ENCODE assay signal across 8 cellular contexts in the genomic region with DNA sequence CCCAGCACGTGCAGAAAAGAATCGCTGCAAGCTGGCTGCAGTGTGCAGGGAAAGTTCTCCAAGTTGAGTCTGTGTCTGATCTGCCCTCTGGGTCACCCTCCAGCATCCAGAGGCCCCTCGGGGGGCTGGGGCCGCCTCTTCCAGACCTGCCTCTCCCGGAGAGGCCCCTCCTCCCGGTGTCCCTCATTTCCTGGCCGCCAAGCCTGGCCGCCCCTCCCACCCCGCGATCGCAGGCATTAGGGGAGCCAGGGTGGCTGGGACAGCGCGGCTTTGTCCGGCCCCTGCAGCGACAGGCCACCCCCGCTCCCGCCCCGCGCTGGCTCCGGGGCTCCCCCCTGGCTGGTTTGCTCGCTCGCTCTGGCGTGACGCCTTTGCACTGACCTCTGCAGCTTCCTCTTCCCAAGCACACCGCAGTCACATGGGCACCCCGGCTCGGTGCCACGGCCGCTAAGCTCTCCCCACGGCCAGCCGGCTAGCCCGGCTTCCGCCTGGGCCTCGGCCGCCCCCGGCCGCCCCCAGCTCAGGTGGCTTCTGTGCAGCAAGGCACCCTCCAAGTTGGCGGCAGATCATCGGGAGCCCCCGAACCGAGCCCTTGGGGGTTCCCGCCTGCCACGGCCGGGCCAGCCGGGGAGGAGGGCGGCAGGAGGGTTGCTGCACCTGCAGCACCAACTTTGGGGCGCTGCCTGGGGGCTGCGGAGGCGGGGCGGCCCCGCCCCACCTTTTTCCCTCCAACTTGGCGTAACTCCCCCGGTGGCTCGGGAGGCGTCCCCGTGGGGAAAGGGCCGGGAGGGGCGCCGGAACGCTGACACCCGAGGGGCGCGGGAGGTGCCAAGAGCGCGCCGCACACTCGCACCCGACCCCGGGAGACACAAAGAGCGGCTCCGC. TPM values are rescaled to one million over a fixed set of nuclear protein-coding genes. Genes with fewer than 3 reads are reported as not detected.
DNase-seq lines count a peak whose midpoint lies in the region; ATAC-seq and TF ChIP-seq lines count a peak whose summit lies in the region.

No MANE protein-coding gene starts in this region.

- DNase-seq in NCI-H748 (lab: John Stamatoyannopoulos, UW; ENCODE audit: unreplicated experiment) (peak; percentile 85), epithelial cell of proximal tubule (ENCODE audit: low read depth) (no peak)
- peak; percentile 84 for DNase-seq in activated CD8-positive, alpha-beta memory T cell treated with anti-CD3 and anti-CD28 coated beads for 24 hours

- H3K4me3 ChIP-seq in epithelial cell of proximal tubule (ENCODE audit: low read depth, low read length) (peak overlapping the region; percentile 65), mononuclear cell (ENCODE audit: low read length) (peak overlapping the region; percentile 52)

- H3K4me3 Mint-ChIP-seq in stimulated activated naive CD8-positive, alpha-beta T cell treated with anti-CD3 and anti-CD28 coated beads, Interleukin-15, Interleukin-2, amounts not matched to agents 100 ng/mL and 50 ng/mL, for 24 hours, result peak overlapping the region; percentile 78

- peak overlapping the region; percentile 82 for H3K27ac Mint-ChIP-seq in stimulated activated naive CD8-positive, alpha-beta T cell treated with anti-CD3 and anti-CD28 coated beads, Interleukin-15, Interleukin-2, amounts not matched to agents 100 ng/mL and 50 ng/mL, for 24 hours

- H3K27ac ChIP-seq in C4-2B, result peak overlapping the region; percentile 81

- H3K36me3 Mint-ChIP-seq in stimulated activated naive CD8-positive, alpha-beta T cell treated with anti-CD3 and anti-CD28 coated beads, Interleukin-15, Interleukin-2, amounts not matched to agents 100 ng/mL and 50 ng/mL, for 24 hours (ENCODE audit: low read depth), result peaks cover 8% of the 10 kb centered on the region

- TF ChIP-seq CTCF in C4-2B (conservative IDR thresholded peaks at IDR 0.05), result no peak
- no peak for TF ChIP-seq CTCF in epithelial cell of proximal tubule (conservative IDR thresholded peaks at IDR 0.05; ENCODE audit: low read depth, low read length)

- H3K9me3 ChIP-seq in mononuclear cell (ENCODE audit: low read depth, low read length), result no peaks in the 10 kb centered on the region

- H3K27me3 ChIP-seq in mononuclear cell (ENCODE audit: insufficient read depth, low read length), result no peaks in the 10 kb centered on the region

- no peaks in the 10 kb centered on the region for H3K27me3 Mint-ChIP-seq in stimulated activated naive CD8-positive, alpha-beta T cell treated with anti-CD3 and anti-CD28 coated beads, Interleukin-15, Interleukin-2, amounts not matched to agents 100 ng/mL and 50 ng/mL, for 24 hours

- peaks cover 51% of the 10 kb centered on the region for H3K4me1 ChIP-seq in mononuclear cell (ENCODE audit: insufficient read depth, low read length)

- peaks cover 58% of the 10 kb centered on the region for H3K4me1 Mint-ChIP-seq in stimulated activated naive CD8-positive, alpha-beta T cell treated with anti-CD3 and anti-CD28 coated beads, Interleukin-15, Interleukin-2, amounts not matched to agents 100 ng/mL and 50 ng/mL, for 24 hours (ENCODE audit: low read depth)

- ATAC-seq in GM19035 (IDR thresholded peaks at IDR 0.05; ENCODE audit: unreplicated experiment), result peak; percentile 63
- ATAC-seq in HG03139 (IDR thresholded peaks at IDR 0.05; ENCODE audit: unreplicated experiment), result peak; percentile 57

- H3K9me3 Mint-ChIP-seq in stimulated activated naive CD8-positive, alpha-beta T cell treated with anti-CD3 and anti-CD28 coated beads, Interleukin-15, Interleukin-2, amounts not matched to agents 100 ng/mL and 50 ng/mL, for 24 hours, result no peaks in the 10 kb centered on the region

RNA-seq across cellular contexts. Expression of gene KDM2B, which starts 43.7 kb away (rescaled TPM):
- total RNA-seq in epithelial cell of proximal tubule (23.8 and 33.1 TPM in 2 replicates), mononuclear cell (63.7 TPM)
